ENCODE assay signal across 18 cellular contexts in genomic region chr16:88629835-88630234, GRCh38. TPM values are rescaled to one million over a fixed set of nuclear protein-coding genes. Genes with fewer than 3 reads are reported as not detected.
DNase-seq lines count a peak whose midpoint lies in the region; ATAC-seq and TF ChIP-seq lines count a peak whose summit lies in the region.
"Had no signal": no experiment of that assay in that cellular context is flagged by ENCODE, and none has a peak within 500 bp of the region (broad histone marks: within the 10 kb centered on the region; RNA-seq: fewer than 3 reads in every experiment).

No MANE protein-coding gene starts in this region.

- no peaks in the 10 kb centered on the region for H3K9me3 Mint-ChIP-seq in activated naive CD4-positive, alpha-beta T cell treated with anti-CD3 and anti-CD28 coated beads, Interleukin-2, amount 50 U/mL, for 24 hours
- no peaks in the 10 kb centered on the region for H3K9me3 Mint-ChIP-seq in CD8-positive, alpha-beta T cell
- no peaks in the 10 kb centered on the region for H3K9me3 Mint-ChIP-seq in central memory CD8-positive, alpha-beta T cell
- H3K9me3 Mint-ChIP-seq: CD4-positive, alpha-beta T cell; H9; IgD-negative memory B cell had no signal

- intact Hi-C loops in CD8-positive, alpha-beta T cell (cut with DNase I, micrococcal nuclease) = loop anchor here in 1 of 2 experiments (5.0 kb wide), 1 partner anchor 72 kb away; no protein-coding TSS in a partner anchor

- H3K4me3 Mint-ChIP-seq in activated naive CD4-positive, alpha-beta T cell treated with anti-CD3 and anti-CD28 coated beads, Interleukin-2, amount 50 U/mL, for 24 hours = no peak overlapping the region
- H3K4me3 Mint-ChIP-seq in CD8-positive, alpha-beta T cell = no peak overlapping the region
- no peak overlapping the region for H3K4me3 Mint-ChIP-seq in central memory CD8-positive, alpha-beta T cell
- H3K4me3 Mint-ChIP-seq: B cell; CD4-positive, alpha-beta T cell; H9 had no signal

- H3K4me2 ChIP-seq in BLaER1 = peak overlapping the region; percentile 96

- H3K27ac ChIP-seq in BLaER1 = peak overlapping the region; percentile 99
- no peak overlapping the region for H3K27ac ChIP-seq in CD8-positive, alpha-beta T cell (ENCODE audit: low read depth, low read length)
- H3K27ac ChIP-seq: C4-2B had no signal

- H4K20me1 ChIP-seq in BLaER1 = peaks cover 20% of the 10 kb centered on the region

- no peaks in the 10 kb centered on the region for H3K27me3 Mint-ChIP-seq in activated naive CD4-positive, alpha-beta T cell treated with anti-CD3 and anti-CD28 coated beads, Interleukin-2, amount 50 U/mL, for 24 hours
- no peaks in the 10 kb centered on the region for H3K27me3 Mint-ChIP-seq in CD8-positive, alpha-beta T cell (ENCODE audit: low read depth)
- no peaks in the 10 kb centered on the region for H3K27me3 Mint-ChIP-seq in central memory CD8-positive, alpha-beta T cell
- H3K27me3 Mint-ChIP-seq: B cell; CD4-positive, alpha-beta T cell; IgD-negative memory B cell had no signal

- no peak for TF ChIP-seq CTCF in CD8-positive, alpha-beta T cell (IDR thresholded peaks at IDR 0.05)

- H3K9me3 ChIP-seq in BLaER1 = no peaks in the 10 kb centered on the region
- no peaks in the 10 kb centered on the region for H3K9me3 ChIP-seq in CD8-positive, alpha-beta T cell (ENCODE audit: low read length)

- H3K36me3 ChIP-seq in BLaER1 = peaks cover 56% of the 10 kb centered on the region
- peaks cover 18% of the 10 kb centered on the region for H3K36me3 ChIP-seq in CD8-positive, alpha-beta T cell (ENCODE audit: insufficient read depth, low read length)

- peaks cover 100% of the 10 kb centered on the region for H3K4me1 ChIP-seq in BLaER1
- H3K4me1 ChIP-seq in CD8-positive, alpha-beta T cell (ENCODE audit: insufficient read depth, low read length) = peaks cover 16% of the 10 kb centered on the region

- no peak for ATAC-seq in CD8-positive, alpha-beta T cell
- ATAC-seq in central memory CD8-positive, alpha-beta T cell (replicated peaks; ENCODE audit: extremely low read depth, poor library complexity, severe bottlenecking) = no peak
- ATAC-seq in HG02610 (IDR thresholded peaks at IDR 0.05; ENCODE audit: unreplicated experiment) = no peak
- ATAC-seq: GM12878, HepG2 had no signal

- H3K4me3 ChIP-seq in BLaER1 = no peak overlapping the region
- H3K4me3 ChIP-seq in CD8-positive, alpha-beta T cell (ENCODE audit: low read depth, low read length) = no peak overlapping the region
- H3K4me3 ChIP-seq: GM12878 had no signal

- POLR2A ChIA-PET in CD8-positive, alpha-beta T cell (lab: Charles Lee) = interaction anchor here (2.3 kb wide), 1 partner anchor 10 kb away, joined by 11 read pairs; no protein-coding TSS in a partner anchor

- peak overlapping the region; percentile 35; the same call in 1 of the 2 replicates for H3K9ac ChIP-seq in BLaER1

- DNase-seq in activated naive CD4-positive, alpha-beta T cell treated with Interleukin-2 at 50 U/mL for 16 hours = no peak
- DNase-seq in CD8-positive, alpha-beta T cell = no peak
- no peak for DNase-seq in central memory CD8-positive, alpha-beta T cell (ENCODE audit: low spot score in 2 of 2)
- no peak for DNase-seq in nucleus accumbens (lab: John Stamatoyannopoulos, UW)
- DNase-seq: CD4-positive, alpha-beta T cell; DMS153; DMS79 treated with DMSO at 0.1 percent for 48 hours; H9 had no signal

- H3K36me3 Mint-ChIP-seq in activated naive CD4-positive, alpha-beta T cell treated with anti-CD3 and anti-CD28 coated beads, Interleukin-2, amount 50 U/mL, for 24 hours = peaks cover 2% of the 10 kb centered on the region
- peaks cover 55% of the 10 kb centered on the region for H3K36me3 Mint-ChIP-seq in CD8-positive, alpha-beta T cell
- peaks cover 50% of the 10 kb centered on the region for H3K36me3 Mint-ChIP-seq in central memory CD8-positive, alpha-beta T cell (ENCODE audit: insufficient read depth)

- CTCF ChIA-PET in CD8-positive, alpha-beta T cell (lab: Charles Lee) = interaction anchor here (1.0 to 1.3 kb wide), 2 partner anchors 22 to 50 kb away, joined by 3 read pairs; no protein-coding TSS in a partner anchor

- no peaks in the 10 kb centered on the region for H3K27me3 ChIP-seq in BLaER1
- no peaks in the 10 kb centered on the region for H3K27me3 ChIP-seq in CD8-positive, alpha-beta T cell (ENCODE audit: insufficient read depth, low read length)

- peak overlapping the region; percentile 27 for H3K27ac Mint-ChIP-seq in activated naive CD4-positive, alpha-beta T cell treated with anti-CD3 and anti-CD28 coated beads, Interleukin-2, amount 50 U/mL, for 24 hours
- peak overlapping the region; percentile 22 for H3K27ac Mint-ChIP-seq in CD8-positive, alpha-beta T cell
- peak overlapping the region; percentile 65 for H3K27ac Mint-ChIP-seq in central memory CD8-positive, alpha-beta T cell (ENCODE audit: low read depth)
- H3K27ac Mint-ChIP-seq: CD4-positive, alpha-beta T cell; H9 had no signal

- peaks cover 5% of the 10 kb centered on the region for H3K4me1 Mint-ChIP-seq in activated naive CD4-positive, alpha-beta T cell treated with anti-CD3 and anti-CD28 coated beads, Interleukin-2, amount 50 U/mL, for 24 hours
- H3K4me1 Mint-ChIP-seq in CD8-positive, alpha-beta T cell (ENCODE audit: low read depth) = peaks cover 4% of the 10 kb centered on the region
- H3K4me1 Mint-ChIP-seq in central memory CD8-positive, alpha-beta T cell = no peaks in the 10 kb centered on the region

RNA-seq across cellular contexts. Expression of gene IL17C, which starts 8.5 kb away (rescaled TPM):
- under 1 TPM; 0.56 to 0.81 TPM for total RNA-seq in CD8-positive, alpha-beta T cell
- total RNA-seq: A172, G401, GM12878, HepG2 had no signal

RNA-seq across cellular contexts. Expression of gene CYBA, which starts 21.0 kb away (rescaled TPM):
- total RNA-seq in CD8-positive, alpha-beta T cell = 100 to 1,000 TPM; 312 to 320 TPM

RNA-seq across cellular contexts. Expression of gene MVD, which starts 33.1 kb away (rescaled TPM):
- 100 to 1,000 TPM; 118 to 124 TPM for total RNA-seq in CD8-positive, alpha-beta T cell

RNA-seq across cellular contexts. Expression of gene SNAI3, which starts 56.5 kb away (rescaled TPM):
- total RNA-seq in CD8-positive, alpha-beta T cell = 1 to 10 TPM; 3.1 to 3.4 TPM
- total RNA-seq: A172 had no signal

RNA-seq across cellular contexts. Expression of gene ZC3H18, which starts 59.6 kb away (rescaled TPM):
- total RNA-seq in CD8-positive, alpha-beta T cell = 100 to 1,000 TPM; 140 to 149 TPM
